In genomic region chr17:50478391-50479361, GRCh38 we compare ENCODE assay signal across 8 cellular contexts. TPM values are rescaled to one million over a fixed set of nuclear protein-coding genes. Genes with fewer than 3 reads are reported as not detected.
DNase-seq lines count a peak whose midpoint lies in the region; ATAC-seq and TF ChIP-seq lines count a peak whose summit lies in the region.

RSAD1 (plus strand) TSS chr17:50478860; CDS start chr17:50478885, 25 bp downstream.

- H3K27ac Mint-ChIP-seq in HFFc6 (peak within 1 kb of the TSS; percentile 87), glutamatergic neuron (ENCODE audit: unreplicated experiment) (peak within 1 kb of the TSS; percentile 92)
- peak within 1 kb of the TSS; percentile 93 for H3K27ac Mint-ChIP-seq in activated naive CD4-positive, alpha-beta T cell treated with anti-CD3 and anti-CD28 coated beads, Interleukin-2, amount 50 U/mL, for 24 hours

- H3K4me3 Mint-ChIP-seq in HFFc6, result peak within 1 kb of the TSS; percentile 90
- H3K4me3 Mint-ChIP-seq in activated naive CD4-positive, alpha-beta T cell treated with anti-CD3 and anti-CD28 coated beads, Interleukin-2, amount 50 U/mL, for 24 hours, result peak within 1 kb of the TSS; percentile 93
- peak within 1 kb of the TSS; percentile 94 for H3K4me3 Mint-ChIP-seq in glutamatergic neuron (ENCODE audit: unreplicated experiment)

- H3K4me1 ChIP-seq in ovary (ENCODE audit: insufficient read depth) (peaks cover 11% of the 10 kb centered on the region), thymus (ENCODE audit: control insufficient read depth, insufficient read depth, low read length) (peaks cover 10% of the 10 kb centered on the region)

- peaks cover 2% of the 10 kb centered on the region for H3K27me3 Mint-ChIP-seq in HFFc6 (ENCODE audit: insufficient read depth)
- peaks cover 3% of the 10 kb centered on the region for H3K27me3 Mint-ChIP-seq in activated naive CD4-positive, alpha-beta T cell treated with anti-CD3 and anti-CD28 coated beads, Interleukin-2, amount 50 U/mL, for 24 hours
- H3K27me3 Mint-ChIP-seq in glutamatergic neuron (ENCODE audit: unreplicated experiment), result peaks cover 6% of the 10 kb centered on the region

- WGBS in ovary, 3 donors, result 1 to 2% (median 1%) methylated on average over 53 to 75 of the region's 75 CpGs
- 6% methylated on average over 75 of the region's 75 CpGs for WGBS in thymus

- H3K9me3 Mint-ChIP-seq in HFFc6 (no peaks in the 10 kb centered on the region), glutamatergic neuron (ENCODE audit: unreplicated experiment) (peaks cover 3% of the 10 kb centered on the region)
- no peaks in the 10 kb centered on the region for H3K9me3 Mint-ChIP-seq in activated naive CD4-positive, alpha-beta T cell treated with anti-CD3 and anti-CD28 coated beads, Interleukin-2, amount 50 U/mL, for 24 hours

- ATAC-seq in SK-N-SH treated with all-trans-retinoic acid at 6 μM for 48 hours, result peak; percentile 88

- H3K4me3 ChIP-seq in ovary, result peak within 1 kb of the TSS; percentile 75
- peak within 1 kb of the TSS; percentile 57 for H3K4me3 ChIP-seq in thymus (ENCODE audit: low read length)

- no peaks in the 10 kb centered on the region for H3K36me3 Mint-ChIP-seq in HFFc6 (ENCODE audit: low read depth)
- H3K36me3 Mint-ChIP-seq in activated naive CD4-positive, alpha-beta T cell treated with anti-CD3 and anti-CD28 coated beads, Interleukin-2, amount 50 U/mL, for 24 hours, result peaks cover 7% of the 10 kb centered on the region
- no peaks in the 10 kb centered on the region for H3K36me3 Mint-ChIP-seq in glutamatergic neuron (ENCODE audit: unreplicated experiment)

- TF ChIP-seq POLR2A in ovary (IDR thresholded peaks at IDR 0.05), result peak; percentile 82

- H3K27me3 ChIP-seq in ovary (no peaks in the 10 kb centered on the region), thymus (ENCODE audit: control insufficient read depth, insufficient read depth) (no peaks in the 10 kb centered on the region)

- peak within 1 kb of the TSS; percentile 15 to 81 for H3K27ac ChIP-seq in ovary
- peak within 1 kb of the TSS; percentile 69 for H3K27ac ChIP-seq in thymus (ENCODE audit: low read depth)

- H3K36me3 ChIP-seq in ovary (no peaks in the 10 kb centered on the region), thymus (ENCODE audit: control insufficient read depth, insufficient read depth) (peaks cover 10% of the 10 kb centered on the region)

- TF ChIP-seq EP300 in ovary (IDR thresholded peaks at IDR 0.05), result no peak

- intact Hi-C loops in ovary (cut with DNase I), result no loop called here

- TF ChIP-seq CTCF in GM10266 (IDR thresholded peaks at IDR 0.05; ENCODE audit: control insufficient read depth, insufficient read depth, low read depth, missing control alignments) (peak; percentile 82), HFFc6 (IDR thresholded peaks at IDR 0.05) (peak; percentile 92), glutamatergic neuron (IDR thresholded peaks at IDR 0.05; ENCODE audit: partially characterized antibody, unreplicated experiment) (peak; percentile 86), ovary (IDR thresholded peaks at IDR 0.05) (peak; percentile 75 to 97 (median 90))

- no peaks in the 10 kb centered on the region for H3K9me3 ChIP-seq in ovary
- H3K9me3 ChIP-seq in thymus (ENCODE audit: control insufficient read depth), result no peaks in the 10 kb centered on the region

- H3K4me1 Mint-ChIP-seq in HFFc6 (ENCODE audit: low read depth) (peaks cover 32% of the 10 kb centered on the region), glutamatergic neuron (ENCODE audit: low read depth, unreplicated experiment) (peaks cover 8% of the 10 kb centered on the region)
- H3K4me1 Mint-ChIP-seq in activated naive CD4-positive, alpha-beta T cell treated with anti-CD3 and anti-CD28 coated beads, Interleukin-2, amount 50 U/mL, for 24 hours, result peaks cover 31% of the 10 kb centered on the region

- DNase-seq in GM10266 (ENCODE audit: extremely low spot score) (peak; percentile 95), HFFc6 (peak; percentile 85), NAMALWA (ENCODE audit: low spot score) (peak; percentile 95), glutamatergic neuron (peak; percentile 91), ovary (peak; percentile 80 to 90 (median 85))

TF ChIP-seq in SK-N-SH treated with all-trans-retinoic acid at 6 μM for 48 hours, 23 proteins besides CTCF, POLR2A, EP300 and RAD21 (continues in another document):
- no peak for TF ChIP-seq OSR1 (CRISPR knock-in tag; IDR thresholded peaks at IDR 0.05)
- TF ChIP-seq, protein P1, sequence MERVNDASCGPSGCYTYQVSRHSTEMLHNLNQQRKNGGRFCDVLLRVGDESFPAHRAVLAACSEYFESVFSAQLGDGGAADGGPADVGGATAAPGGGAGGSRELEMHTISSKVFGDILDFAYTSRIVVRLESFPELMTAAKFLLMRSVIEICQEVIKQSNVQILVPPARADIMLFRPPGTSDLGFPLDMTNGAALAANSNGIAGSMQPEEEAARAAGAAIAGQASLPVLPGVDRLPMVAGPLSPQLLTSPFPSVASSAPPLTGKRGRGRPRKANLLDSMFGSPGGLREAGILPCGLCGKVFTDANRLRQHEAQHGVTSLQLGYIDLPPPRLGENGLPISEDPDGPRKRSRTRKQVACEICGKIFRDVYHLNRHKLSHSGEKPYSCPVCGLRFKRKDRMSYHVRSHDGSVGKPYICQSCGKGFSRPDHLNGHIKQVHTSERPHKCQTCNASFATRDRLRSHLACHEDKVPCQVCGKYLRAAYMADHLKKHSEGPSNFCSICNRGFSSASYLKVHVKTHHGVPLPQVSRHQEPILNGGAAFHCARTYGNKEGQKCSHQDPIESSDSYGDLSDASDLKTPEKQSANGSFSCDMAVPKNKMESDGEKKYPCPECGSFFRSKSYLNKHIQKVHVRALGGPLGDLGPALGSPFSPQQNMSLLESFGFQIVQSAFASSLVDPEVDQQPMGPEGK (CRISPR knock-in tag; IDR thresholded peaks at IDR 0.05; ENCODE audit: borderline replicate concordance), result no peak
- TF ChIP-seq ZFP3 (CRISPR knock-in tag; IDR thresholded peaks at IDR 0.05), result peak; percentile 84; the same call in 1 of the 2 replicates
- no peak for TF ChIP-seq ARNTL (CRISPR knock-in tag; IDR thresholded peaks at IDR 0.05; ENCODE audit: borderline replicate concordance, low read depth)
- TF ChIP-seq CSRNP3 (CRISPR knock-in tag; IDR thresholded peaks at IDR 0.05), result no peak
- no peak for TF ChIP-seq RARB (CRISPR knock-in tag; IDR thresholded peaks at IDR 0.05)
- no peak for TF ChIP-seq PPARA (CRISPR knock-in tag; IDR thresholded peaks at IDR 0.05; ENCODE audit: borderline replicate concordance)
- TF ChIP-seq ISL1 (CRISPR knock-in tag; IDR thresholded peaks at IDR 0.05), result no peak
- no peak for TF ChIP-seq ZNF8 (CRISPR knock-in tag; IDR thresholded peaks at IDR 0.05)
- TF ChIP-seq TSHZ2 (CRISPR knock-in tag; IDR thresholded peaks at IDR 0.05), result peak; percentile 93; the same call in 1 of the 2 replicates
- no peak for TF ChIP-seq ESRRG (CRISPR knock-in tag; IDR thresholded peaks at IDR 0.05)
- TF ChIP-seq GLIS3 (CRISPR knock-in tag; IDR thresholded peaks at IDR 0.05), result peak; percentile 68; the same call in 1 of the 2 replicates
- TF ChIP-seq SNAI2 (CRISPR knock-in tag; IDR thresholded peaks at IDR 0.05), result peak; percentile 73; the same call in 1 of the 2 replicates
- no peak for TF ChIP-seq ZNF565 (CRISPR knock-in tag; conservative IDR thresholded peaks at IDR 0.05; ENCODE audit: low read depth)
- peak; percentile 45; the same call in 1 of the 2 replicates for TF ChIP-seq ZC3H10 (CRISPR knock-in tag; IDR thresholded peaks at IDR 0.05)
- 0 out of 2 replicates have a peak, but pooled peaks have one; percentile 23 for TF ChIP-seq ZFP30 (CRISPR knock-in tag; IDR thresholded peaks at IDR 0.05)

RNA-seq across cellular contexts. Expression of gene RSAD1, which starts in this region (rescaled TPM):
- total RNA-seq in HFFc6 (2021; fragmentation: NEBNext Ultra II Directional; extraction: Animal tissue kit (Norgen Biotek cat#: 25700)), result 10 to 100 TPM; 14.9 to 20.4 (median 17.5) TPM
- 22.0 TPM for total RNA-seq in glutamatergic neuron (ENCODE audit: unreplicated experiment)
- total RNA-seq in ovary, result 10 to 100 TPM; 21.2 to 48.0 (median 40.5) TPM
- polyA plus RNA-seq in ovary, result 10 to 100 TPM; 24.2 to 26.2 TPM
- polyA plus RNA-seq in thymus, result 36.4 TPM

Comparison
In these comparisons a context has a peak if more than half of its experiments do, and no peak if none do; other contexts are left out.
1. Peak in every context shown above with its lines: DNase-seq, ATAC-seq, H3K4me3 ChIP-seq and H3K27ac ChIP-seq.